8 cellular contexts compared by ENCODE assay signal in the genomic region with DNA sequence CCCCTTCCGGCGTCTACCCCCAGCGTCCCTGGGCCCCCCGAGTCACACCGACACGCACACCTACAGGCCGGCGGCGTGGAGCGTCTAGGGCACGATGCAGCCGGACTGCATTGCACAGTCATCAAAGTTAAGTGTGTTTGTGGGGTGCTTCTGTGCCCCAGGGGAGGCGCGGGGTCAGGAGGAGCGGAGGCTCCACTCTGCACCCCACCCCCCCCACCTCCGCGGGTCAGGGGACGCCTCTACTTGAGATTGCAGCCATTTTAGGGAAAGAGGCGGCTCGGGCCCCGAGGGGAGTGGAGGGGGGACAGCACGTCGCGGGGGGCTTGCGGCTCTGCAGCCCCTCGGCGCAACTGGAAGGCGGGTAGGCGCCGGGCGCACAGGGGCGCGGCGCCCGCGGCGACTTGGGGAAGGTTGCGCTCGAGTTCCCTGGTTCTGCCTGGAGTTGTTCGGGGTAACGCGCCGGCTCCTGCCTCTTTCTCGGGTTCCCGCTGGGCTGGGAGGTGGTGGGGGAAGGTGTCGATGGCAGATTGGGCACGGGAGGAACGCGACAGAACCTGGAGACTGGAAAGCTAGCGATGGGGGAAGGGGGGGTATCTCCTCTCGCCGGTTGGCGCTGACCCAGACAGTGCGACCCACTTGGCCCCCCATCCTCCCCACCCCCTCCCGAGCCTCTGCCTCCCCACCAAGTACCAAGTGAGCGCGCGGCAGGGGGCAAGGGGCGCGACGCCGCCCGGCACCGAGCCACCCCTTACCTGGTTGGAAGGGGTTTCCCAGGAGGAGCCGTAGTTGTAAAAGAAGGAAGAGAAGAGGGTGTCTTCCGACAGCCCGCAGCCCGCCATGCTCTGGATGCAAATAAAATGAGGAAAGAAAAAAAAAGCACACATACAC.
DNase-seq lines count a peak whose midpoint lies in the region; ATAC-seq and TF ChIP-seq lines count a peak whose summit lies in the region.

No MANE protein-coding gene starts in this region.

- peak overlapping the region; percentile 51 for H3K9ac ChIP-seq in OCI-LY3 (ENCODE audit: low read length)

- no peak for TF ChIP-seq CTCF in OCI-LY3 (IDR thresholded peaks at IDR 0.05; ENCODE audit: low read depth, low read length)
- no peak for TF ChIP-seq CTCF in lung (IDR thresholded peaks at IDR 0.05; ENCODE audit: control extremely low read depth, extremely low read depth)

- H3K27ac ChIP-seq in OCI-LY3 (ENCODE audit: low read length) (no peak overlapping the region), lung (ENCODE audit: low read depth in 1 of 2, low read length in 1 of 2) (no peak overlapping the region), temporal lobe (ENCODE audit: low read depth, low read length) (peak overlapping the region; percentile 9)

- H4K20me1 ChIP-seq in OCI-LY3 (ENCODE audit: insufficient read depth, low read length): no peaks in the 10 kb centered on the region

- peak overlapping the region; percentile 71 for H3K4me2 ChIP-seq in OCI-LY3 (ENCODE audit: low read length)

- H3K36me3 ChIP-seq in OCI-LY3 (replicated peaks; ENCODE audit: low read depth, low read length) (no peaks in the 10 kb centered on the region), lung (ENCODE audit: control insufficient read depth in 2 of 2, insufficient read depth in 2 of 2, low read length in 2 of 2) (no peaks in the 10 kb centered on the region)

- H2AFZ ChIP-seq in OCI-LY3 (ENCODE audit: low read depth, low read length): peak overlapping the region; percentile 68

- H3K4me3 ChIP-seq in OCI-LY3 (ENCODE audit: low read length): peak overlapping the region; percentile 88
- H3K4me3 ChIP-seq in lung: peak overlapping the region; percentile 2

- ATAC-seq in lung (ENCODE audit: insufficient read depth, low FRiP score): no peak
- ATAC-seq in GM21717 (IDR thresholded peaks at IDR 0.05; ENCODE audit: unreplicated experiment): no peak

- DNase-seq in G401 (ENCODE audit: low spot score): peak; percentile 35
- DNase-seq in cerebellar cortex (ENCODE audit: low spot score): peak; percentile 13
- DNase-seq in lung (ENCODE audit: low spot score): no peak
- DNase-seq in DMS79 treated with DMSO at 0.1 percent for 48 hours (lab: John Stamatoyannopoulos, UW): no peak
- no peak for DNase-seq in pons (ENCODE audit: low spot score)

- no peaks in the 10 kb centered on the region for H3K79me2 ChIP-seq in OCI-LY3 (ENCODE audit: low read length)

- 2% methylated on average over 62 to 68 of the region's 68 CpGs for WGBS in lung, 2 donors

- no peaks in the 10 kb centered on the region for H3K9me3 ChIP-seq in OCI-LY3 (ENCODE audit: insufficient read depth, low read length)
- H3K9me3 ChIP-seq in lung (ENCODE audit: control insufficient read depth in 2 of 2, insufficient read depth in 1 of 2, low read length in 1 of 2): peaks cover 0 to 2% of the 10 kb centered on the region in 2 donors

- in situ Hi-C loops in G401 (cut with HindIII; ENCODE audit: low sequenced_read_pairs): no loop called here

- 0 out of 2 replicates have a peak, but pooled peaks cover 5% of the 10 kb centered on the region for H3K4me1 ChIP-seq in OCI-LY3 (ENCODE audit: low read length)
- H3K4me1 ChIP-seq in lung (ENCODE audit: control insufficient read depth in 2 of 2, insufficient read depth in 2 of 2, low read length in 2 of 2): peaks cover 0 to 12% of the 10 kb centered on the region in 2 donors

- H3K27me3 ChIP-seq in OCI-LY3 (ENCODE audit: low read depth, low read length) (no peaks in the 10 kb centered on the region), lung (ENCODE audit: control insufficient read depth, insufficient read depth) (peaks cover 3% of the 10 kb centered on the region)

Comparison
In these comparisons a context has a peak if more than half of its experiments do, and no peak if none do; other contexts are left out.
1. DNase-seq: peak in G401 (single experiment) and cerebellar cortex (single experiment); none in lung (single experiment), DMS79 treated with DMSO at 0.1 percent for 48 hours (single experiment) and pons (single experiment).